ENCODE assay signal across 18 cellular contexts in the genomic region with DNA sequence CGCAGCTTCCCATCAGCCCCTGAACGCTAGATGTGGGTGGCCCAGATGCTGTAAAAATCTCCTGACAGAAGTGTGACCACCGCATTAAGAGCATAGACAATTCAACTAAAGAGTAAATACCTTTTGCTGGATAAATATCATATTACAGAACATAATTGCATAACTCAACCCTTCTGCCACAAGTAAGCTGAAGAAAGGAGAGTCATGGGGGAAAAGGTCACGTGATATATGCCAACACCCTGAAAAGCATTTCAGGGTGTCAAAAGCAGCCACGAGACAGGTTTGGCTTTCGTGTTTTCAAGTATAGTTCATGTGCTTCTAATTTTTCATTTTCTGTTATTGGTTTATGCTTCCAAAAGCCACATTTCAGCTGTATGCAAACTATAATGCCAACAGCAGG.
DNase-seq lines count a peak whose midpoint lies in the region; ATAC-seq and TF ChIP-seq lines count a peak whose summit lies in the region.
"Had no signal": no experiment of that assay in that cellular context is flagged by ENCODE, and none has a peak within 500 bp of the region (broad histone marks: within the 10 kb centered on the region; RNA-seq: fewer than 3 reads in every experiment).

No MANE protein-coding gene starts in this region.

- H2BK120ac ChIP-seq in neuronal stem cell (ENCODE audit: low read depth, low read length), result no peak overlapping the region

- peaks cover 74% of the 10 kb centered on the region for H3K4me1 ChIP-seq in left ventricle myocardium inferior
- peaks cover 30% of the 10 kb centered on the region for H3K4me1 ChIP-seq in RWPE2 (ENCODE audit: insufficient read depth, poor library complexity, severe bottlenecking)
- H3K4me1 ChIP-seq in neuronal stem cell (ENCODE audit: control insufficient read depth in 2 of 2, insufficient read depth in 1 of 2, low read depth in 1 of 2, low read length in 2 of 2), result peaks cover 0 to 2% of the 10 kb centered on the region in 2 donors

- no peak overlapping the region for H3K4ac ChIP-seq in neuronal stem cell (ENCODE audit: low read length)

- no peak for DNase-seq in left ventricle myocardium inferior
- DNase-seq in Right ventricle myocardium inferior (ENCODE audit: missing footprints), result no peak
- no peak for DNase-seq in RWPE2 (ENCODE audit: low spot score)
- peak; percentile 40 for DNase-seq in fibroblast of peridontal ligament (ENCODE audit: extremely low read depth)
- DNase-seq in neuronal stem cell (ENCODE audit: low spot score), result no peak
- DNase-seq: activated CD4-positive, alpha-beta T cell treated with anti-CD3 and anti-CD28 coated beads for 1 hour; activated gamma-delta T cell treated with Interleukin-2 at 50 U/mL for 16 hours; heart left ventricle; kidney; NCI-H1694 treated with DMSO at 0.1 percent for 48 hours; right cardiac atrium had no signal

- H3K9me3 ChIP-seq in left ventricle myocardium inferior (replicated peaks) (no peaks in the 10 kb centered on the region), RWPE2 (ENCODE audit: severe bottlenecking) (no peaks in the 10 kb centered on the region), neuronal stem cell (replicated peaks in 1 of 2; ENCODE audit: control insufficient read depth in 2 of 2, insufficient read depth in 1 of 2, low read depth in 1 of 2, low read length in 2 of 2) (peaks cover 0 to 6% of the 10 kb centered on the region in 2 donors)
- H3K9me3 ChIP-seq: ascending aorta, heart left ventricle, neutrophil, vagina had no signal

- no peak overlapping the region for H3K4me2 ChIP-seq in neuronal stem cell (ENCODE audit: insufficient read depth, low read length, poor library complexity, severe bottlenecking)

- H3K36me3 ChIP-seq in left ventricle myocardium inferior, result peaks cover 3% of the 10 kb centered on the region
- no peaks in the 10 kb centered on the region for H3K36me3 ChIP-seq in RWPE2 (ENCODE audit: low read depth)
- peaks cover 0 to 24% of the 10 kb centered on the region in 2 donors for H3K36me3 ChIP-seq in neuronal stem cell (replicated peaks in 1 of 2; ENCODE audit: control insufficient read depth in 2 of 2, insufficient read depth in 2 of 2, low read length in 2 of 2)
- H3K36me3 ChIP-seq: ascending aorta, heart left ventricle, neutrophil, vagina had no signal

- no peak overlapping the region for H3K18ac ChIP-seq in neuronal stem cell (ENCODE audit: low read length)

- H2AK5ac ChIP-seq in neuronal stem cell (ENCODE audit: low read depth, low read length), result no peak overlapping the region

- no peak overlapping the region for H3K23ac ChIP-seq in neuronal stem cell (ENCODE audit: low read depth, low read length, poor library complexity)

- TF ChIP-seq CTCF in left ventricle myocardium inferior (IDR thresholded peaks at IDR 0.05; ENCODE audit: borderline replicate concordance) (no peak), RWPE2 (IDR thresholded peaks at IDR 0.05; ENCODE audit: poor library complexity, severe bottlenecking) (no peak)

- H2BK15ac ChIP-seq in neuronal stem cell (ENCODE audit: low read length), result no peak overlapping the region

- H3K4me3 ChIP-seq in left ventricle myocardium inferior, result no peak overlapping the region
- no peak overlapping the region for H3K4me3 ChIP-seq in RWPE2 (ENCODE audit: severe bottlenecking)
- H3K4me3 ChIP-seq in neuronal stem cell (ENCODE audit: low read length in 2 of 2), result no peak overlapping the region
- H3K4me3 ChIP-seq: ascending aorta, coronary artery, heart left ventricle, vagina had no signal

- H4K8ac ChIP-seq in neuronal stem cell (ENCODE audit: low read depth, low read length), result no peak overlapping the region

- no peak overlapping the region for H2AFZ ChIP-seq in neuronal stem cell (ENCODE audit: low read length)

- H3K27me3 ChIP-seq in left ventricle myocardium inferior (ENCODE audit: low read depth) (no peaks in the 10 kb centered on the region), RWPE2 (ENCODE audit: insufficient read depth, poor library complexity, severe bottlenecking) (no peaks in the 10 kb centered on the region), neuronal stem cell (ENCODE audit: control insufficient read depth in 3 of 3, insufficient read depth in 3 of 3, low read depth in 1 of 3, low read length in 3 of 3) (no peaks in the 10 kb centered on the region)
- H3K27me3 ChIP-seq: ascending aorta, heart left ventricle, neutrophil, vagina had no signal

- ATAC-seq in Right ventricle myocardium inferior (no peak), RWPE2 (ENCODE audit: low read depth) (no peak), HG03175 (IDR thresholded peaks at IDR 0.05; ENCODE audit: unreplicated experiment) (no peak), HG02642 (IDR thresholded peaks at IDR 0.05; ENCODE audit: poor library complexity, unreplicated experiment) (no peak), GM18909 (IDR thresholded peaks at IDR 0.05; ENCODE audit: poor library complexity, unreplicated experiment) (no peak)
- ATAC-seq: heart left ventricle, right cardiac atrium had no signal

- H3K9ac ChIP-seq in neuronal stem cell (ENCODE audit: low read depth, low read length, poor library complexity), result no peak overlapping the region

- WGBS in neuronal stem cell (ENCODE audit: extremely low coverage in 2 of 2, insufficient read length in 2 of 2, insufficient replicate concordance in 1 of 2), 2 donors, result no CpG with 5 or more reads among the region's 6 CpGs

- H3K14ac ChIP-seq in neuronal stem cell (ENCODE audit: low read length), result no peak overlapping the region

- H3K27ac ChIP-seq in left ventricle myocardium inferior (replicated peaks) (peak overlapping the region; percentile 37), RWPE2 (ENCODE audit: poor library complexity, severe bottlenecking) (peak overlapping the region; percentile 31), neuronal stem cell (replicated peaks; ENCODE audit: low read length) (no peak overlapping the region)
- H3K27ac ChIP-seq: ascending aorta, coronary artery, neutrophil, vagina had no signal

- H2BK5ac ChIP-seq in neuronal stem cell (ENCODE audit: low read length), result no peak overlapping the region

- no peaks in the 10 kb centered on the region for H3K79me1 ChIP-seq in neuronal stem cell (ENCODE audit: low read depth, low read length)

- intact Hi-C loops in left ventricle myocardium inferior (cut with micrococcal nuclease) (no loop called here), Right ventricle myocardium inferior (cut with DNase I) (no loop called here)

- no peak overlapping the region for H4K91ac ChIP-seq in neuronal stem cell (ENCODE audit: low read depth, low read length, poor library complexity)

- no peak overlapping the region for H2BK12ac ChIP-seq in neuronal stem cell (ENCODE audit: low read length)
